25 cellular contexts compared by ENCODE assay signal in the genomic region with DNA sequence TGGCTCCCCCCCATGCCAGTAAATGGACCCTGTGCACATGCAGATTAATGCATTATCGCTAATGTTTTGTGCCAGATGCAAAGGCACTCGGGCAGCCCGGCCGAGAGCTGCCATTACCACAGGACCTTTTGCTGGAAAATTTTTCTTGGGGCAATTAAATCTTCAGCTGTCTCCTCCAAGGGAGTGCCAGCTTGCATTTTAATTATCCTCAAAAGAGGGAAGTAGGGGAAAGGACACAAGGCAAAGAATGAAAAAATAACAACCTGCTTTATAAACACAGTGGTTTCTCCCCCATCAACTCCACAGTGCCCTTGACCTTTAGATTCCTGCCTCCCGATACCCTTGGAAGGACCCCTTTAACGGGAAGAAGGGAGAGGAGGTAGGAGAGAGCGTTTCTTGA. TPM values are rescaled to one million over a fixed set of nuclear protein-coding genes. Genes with fewer than 3 reads are reported as not detected.
DNase-seq lines count a peak whose midpoint lies in the region; ATAC-seq, FAIRE-seq and TF ChIP-seq lines count a peak whose summit lies in the region.
"Had no signal": no experiment of that assay in that cellular context is flagged by ENCODE, and none has a peak within 500 bp of the region (broad histone marks: within the 10 kb centered on the region; RNA-seq: fewer than 3 reads in every experiment).

No MANE protein-coding gene starts in this region.

- H3K36me3 ChIP-seq in liver (ENCODE audit: control insufficient read depth in 4 of 4, insufficient read depth in 3 of 4, low read depth in 1 of 4, low read length in 3 of 4) = no peaks in the 10 kb centered on the region
- H3K36me3 ChIP-seq in HepG2 (replicated peaks in 1 of 2; ENCODE audit: control insufficient read depth in 1 of 2, insufficient read depth in 2 of 2, low read length in 2 of 2) = no peaks in the 10 kb centered on the region
- H3K36me3 ChIP-seq in adrenal gland (replicated peaks in 1 of 2) = no peaks in the 10 kb centered on the region
- no peaks in the 10 kb centered on the region for H3K36me3 ChIP-seq in lower lobe of right lung
- H3K36me3 ChIP-seq in upper lobe of right lung = no peaks in the 10 kb centered on the region
- H3K36me3 ChIP-seq: cardiac muscle cell, gastroesophageal sphincter, prostate gland had no signal

- no peaks in the 10 kb centered on the region for H3K27me3 ChIP-seq in liver (ENCODE audit: control insufficient read depth in 4 of 4, insufficient read depth in 4 of 4, low read length in 3 of 4)
- peaks cover 15 to 41% of the 10 kb centered on the region in 2 experiments; a peak in 4 of 5 replicates for H3K27me3 ChIP-seq in HepG2 (ENCODE audit: control insufficient read depth in 1 of 2, insufficient read depth in 2 of 2, low read length in 2 of 2)
- no peaks in the 10 kb centered on the region for H3K27me3 ChIP-seq in adrenal gland
- H3K27me3 ChIP-seq in lower lobe of right lung (ENCODE audit: low read depth) = peaks cover 35% of the 10 kb centered on the region
- H3K27me3 ChIP-seq in upper lobe of right lung = peaks cover 12% of the 10 kb centered on the region
- H3K27me3 ChIP-seq: cardiac muscle cell had no signal

- H3K9me3 ChIP-seq in liver (ENCODE audit: control insufficient read depth in 4 of 4, low read length in 3 of 4) = no peaks in the 10 kb centered on the region
- H3K9me3 ChIP-seq in HepG2 (ENCODE audit: low read length) = no peaks in the 10 kb centered on the region
- H3K9me3 ChIP-seq in adrenal gland (replicated peaks in 1 of 3) = no peaks in the 10 kb centered on the region
- H3K9me3 ChIP-seq in lower lobe of right lung = no peaks in the 10 kb centered on the region
- no peaks in the 10 kb centered on the region for H3K9me3 ChIP-seq in upper lobe of right lung
- H3K9me3 ChIP-seq: gastroesophageal sphincter, prostate gland had no signal

- CTCF ChIA-PET in HepG2 (lab: Yijun Ruan, JAX; ENCODE audit: low intra/inter-chr PET ratio, low total read pairs) = no interaction called here
- CTCF ChIA-PET in activated CD8-positive, alpha-beta T cell treated with anti-CD3 and anti-CD28 coated beads for 36 hours (lab: Charles Lee) = no interaction called here

- no peaks in the 10 kb centered on the region for H3K79me2 ChIP-seq in HepG2 (ENCODE audit: insufficient read depth, low read length)

- H3K9me3 Mint-ChIP-seq in activated CD8-positive, alpha-beta T cell treated with anti-CD3 and anti-CD28 coated beads for 36 hours = no peaks in the 10 kb centered on the region
- H3K9me3 Mint-ChIP-seq: activated T-helper 17 cell treated with anti-CD3 and anti-CD28 coated beads, Interleukin-2, amount 50 U/mL, for 72 hours; neural crest cell had no signal

- H3K36me3 Mint-ChIP-seq in activated CD8-positive, alpha-beta T cell treated with anti-CD3 and anti-CD28 coated beads for 36 hours (ENCODE audit: low read depth) = no peaks in the 10 kb centered on the region
- H3K36me3 Mint-ChIP-seq: activated CD8-positive, alpha-beta memory T cell treated with anti-CD3 and anti-CD28 coated beads, Interleukin-2, amount 10 ng/mL, durations not matched to agents 7 days and 5 days had no signal

- no peak overlapping the region for H3K4me3 ChIP-seq in liver (ENCODE audit: low read depth in 1 of 3, low read length in 3 of 3)
- no peak overlapping the region for H3K4me3 ChIP-seq in HepG2 (replicated peaks in 1 of 3; ENCODE audit: insufficient read depth in 1 of 3, low read depth in 2 of 3, low read length in 3 of 3)
- no peak overlapping the region for H3K4me3 ChIP-seq in adrenal gland
- H3K4me3 ChIP-seq in lower lobe of right lung = no peak overlapping the region
- H3K4me3 ChIP-seq in upper lobe of right lung = no peak overlapping the region
- H3K4me3 ChIP-seq: cardiac muscle cell, gastroesophageal sphincter, prostate gland, smooth muscle cell had no signal

- FAIRE-seq in HepG2 (lab: Jason Lieb, UNC) = no peak

- TF ChIP-seq CTCF in liver (IDR thresholded peaks at IDR 0.05; ENCODE audit: low read depth, low read length, missing input control) (no peak), HepG2 (CRISPR knock-in tag; IDR thresholded peaks at IDR 0.05) (no peak), adrenal gland (IDR thresholded peaks at IDR 0.05) (no peak), lower lobe of right lung (IDR thresholded peaks at IDR 0.05) (no peak), upper lobe of right lung (IDR thresholded peaks at IDR 0.05) (no peak)
- TF ChIP-seq CTCF in activated CD8-positive, alpha-beta T cell treated with anti-CD3 and anti-CD28 coated beads for 36 hours (IDR thresholded peaks at IDR 0.05) = no peak

- H3K27me3 Mint-ChIP-seq in activated CD8-positive, alpha-beta T cell treated with anti-CD3 and anti-CD28 coated beads for 36 hours = peaks cover 23% of the 10 kb centered on the region

- H3K27ac Mint-ChIP-seq in activated CD8-positive, alpha-beta T cell treated with anti-CD3 and anti-CD28 coated beads for 36 hours = no peak overlapping the region
- H3K27ac Mint-ChIP-seq: activated CD8-positive, alpha-beta memory T cell treated with anti-CD3 and anti-CD28 coated beads, Interleukin-2, amount 10 ng/mL, durations not matched to agents 7 days and 5 days; activated T-helper 17 cell treated with anti-CD3 and anti-CD28 coated beads, Interleukin-2, amount 50 U/mL, for 72 hours had no signal

- TF ChIP-seq POLR2A in HepG2 (IDR thresholded peaks at IDR 0.05; ENCODE audit: insufficient read depth in 1 of 2, low read depth in 2 of 2, low read length in 2 of 2) = no peak
- TF ChIP-seq POLR2A in adrenal gland (IDR thresholded peaks at IDR 0.05) = no peak
- no peak for TF ChIP-seq POLR2A in GM18505 (IDR thresholded peaks at IDR 0.05; ENCODE audit: borderline replicate concordance, extremely low read depth, insufficient read depth, insufficient read length)

- TF ChIP-seq EP300 in HepG2 (IDR thresholded peaks at IDR 0.05; ENCODE audit: low read depth in 2 of 2, low read length in 2 of 2) (no peak), HepG2 (CRISPR knock-in tag; IDR thresholded peaks at IDR 0.05; ENCODE audit: borderline replicate concordance) (no peak)

- no TSS peak for BruUV-seq in HepG2 (replicated peaks; lab: Mats Ljungman, UMichigan)

- no peak overlapping the region for H3K4me2 ChIP-seq in HepG2 (ENCODE audit: low read depth, low read length)
- H3K4me2 ChIP-seq: smooth muscle cell had no signal

- H3K4me3 Mint-ChIP-seq in activated CD8-positive, alpha-beta T cell treated with anti-CD3 and anti-CD28 coated beads for 36 hours = no peak overlapping the region
- H3K4me3 Mint-ChIP-seq: activated CD8-positive, alpha-beta memory T cell treated with anti-CD3 and anti-CD28 coated beads, Interleukin-2, amount 10 ng/mL, durations not matched to agents 7 days and 5 days; activated T-helper 17 cell treated with anti-CD3 and anti-CD28 coated beads, Interleukin-2, amount 50 U/mL, for 72 hours; neural crest cell had no signal

- POLR2A ChIA-PET in HepG2 (lab: Yijun Ruan, JAX) = no interaction called here
- POLR2A ChIA-PET in activated CD8-positive, alpha-beta T cell treated with anti-CD3 and anti-CD28 coated beads for 36 hours (lab: Charles Lee) = no interaction called here

- H3K4me1 ChIP-seq in liver (ENCODE audit: control insufficient read depth in 4 of 4, insufficient read depth in 4 of 4, low read length in 3 of 4) = peaks cover 17 to 55% (median 49%) of the 10 kb centered on the region in 4 donors
- H3K4me1 ChIP-seq in HepG2 (ENCODE audit: insufficient read depth, low read length) = peaks cover 42% of the 10 kb centered on the region
- peaks cover 27 to 56% of the 10 kb centered on the region in 2 donors for H3K4me1 ChIP-seq in adrenal gland (replicated peaks in 1 of 2)
- H3K4me1 ChIP-seq in lower lobe of right lung = peaks cover 53% of the 10 kb centered on the region
- peaks cover 52% of the 10 kb centered on the region for H3K4me1 ChIP-seq in upper lobe of right lung

- 33% methylated on average over 7 of the region's 7 CpGs for WGBS in liver
- 61% methylated on average over 7 of the region's 7 CpGs for WGBS in HepG2 (ENCODE audit: low lambda C conversion rate)
- 30 to 39% (median 34%) methylated on average over 7 of the region's 7 CpGs for WGBS in adrenal gland, 4 donors

- DNase-seq in HepG2 (ENCODE audit: low spot score) (no peak), adrenal gland (no peak), lower lobe of right lung (no peak), upper lobe of right lung (no peak)
- DNase-seq in activated CD8-positive, alpha-beta T cell treated with anti-CD3 and anti-CD28 coated beads for 36 hours = no peak
- DNase-seq: activated CD4-positive, CD25-positive, alpha-beta regulatory T cell treated with anti-CD3 and anti-CD28 coated beads, Interleukin-2, amount 50 U/mL, for 72 hours; activated CD8-positive, alpha-beta memory T cell treated with anti-CD3 and anti-CD28 coated beads, Interleukin-2, amount 10 ng/mL, durations not matched to agents 7 days and 5 days; effector CD4-positive, alpha-beta T cell; NCI-H1105; NCI-H524; stimulated activated CD4-positive, alpha-beta T cell treated with anti-CD3 and anti-CD28 coated beads, Interleukin-4, amount 100 ng/mL, for 24 hours; T1000 had no signal

- no peak overlapping the region for H2AFZ ChIP-seq in HepG2 (ENCODE audit: low read length)

- intact Hi-C loops in HepG2 (cut with micrococcal nuclease; ENCODE audit: unreplicated experiment) (loop anchor here (5.0 kb wide), 1 partner anchor 43 kb away; no protein-coding TSS in a partner anchor), adrenal gland (cut with DNase I) (loop anchor here (10.0 kb wide), 2 partner anchors 51 to 141 kb away; a partner anchor contains a TSS), lower lobe of right lung (cut with DNase I) (no loop called here), upper lobe of right lung (cut with DNase I) (no loop called here)
- intact Hi-C loops in activated CD8-positive, alpha-beta T cell treated with anti-CD3 and anti-CD28 coated beads for 36 hours (cut with micrococcal nuclease) = no loop called here

- TF ChIP-seq RAD21 in liver (IDR thresholded peaks at IDR 0.05) (no peak), HepG2 (CRISPR knock-in tag; IDR thresholded peaks at IDR 0.05) (no peak)

- H4K20me1 ChIP-seq in HepG2 (ENCODE audit: insufficient read depth, low read length) = no peaks in the 10 kb centered on the region

- ATAC-seq in HepG2 = no peak
- ATAC-seq in lower lobe of right lung = peak in 1 of 2 donors; percentile 1
- no peak for ATAC-seq in upper lobe of right lung
- ATAC-seq in GM19467 (IDR thresholded peaks at IDR 0.05; ENCODE audit: unreplicated experiment) = no peak
- no peak for ATAC-seq in GM18505 (IDR thresholded peaks at IDR 0.05; ENCODE audit: unreplicated experiment)
- no peak for ATAC-seq in activated CD8-positive, alpha-beta T cell treated with anti-CD3 and anti-CD28 coated beads for 36 hours
- ATAC-seq: activated CD8-positive, alpha-beta memory T cell treated with anti-CD3 and anti-CD28 coated beads, Interleukin-2, amount 10 ng/mL, durations not matched to agents 7 days and 5 days; activated T-helper 17 cell treated with anti-CD3 and anti-CD28 coated beads, Interleukin-2, amount 50 U/mL, for 72 hours; esophagus mucosa had no signal

- peak overlapping the region; percentile 75 to 98 for H3K27ac ChIP-seq in liver (ENCODE audit: low read depth in 1 of 2, low read length in 2 of 2)
- H3K27ac ChIP-seq in HepG2 (ENCODE audit: extremely low read length, insufficient read depth, low read length) = no peak overlapping the region
- peak overlapping the region; percentile 65 to 94 (median 70) for H3K27ac ChIP-seq in adrenal gland
- H3K27ac ChIP-seq in lower lobe of right lung = peak overlapping the region; percentile 80
- peak overlapping the region; percentile 72 for H3K27ac ChIP-seq in upper lobe of right lung
- H3K27ac ChIP-seq: C4-2B, prostate gland had no signal

- H3K9ac ChIP-seq in liver (ENCODE audit: low read depth in 1 of 2, low read length in 2 of 2) (no peak overlapping the region), HepG2 (ENCODE audit: insufficient read depth, low read depth, low read length) (no peak overlapping the region)

- H3K4me1 Mint-ChIP-seq in activated CD8-positive, alpha-beta T cell treated with anti-CD3 and anti-CD28 coated beads for 36 hours (ENCODE audit: low read depth) = peaks cover 3% of the 10 kb centered on the region
- H3K4me1 Mint-ChIP-seq: activated CD8-positive, alpha-beta memory T cell treated with anti-CD3 and anti-CD28 coated beads, Interleukin-2, amount 10 ng/mL, durations not matched to agents 7 days and 5 days; activated T-helper 17 cell treated with anti-CD3 and anti-CD28 coated beads, Interleukin-2, amount 50 U/mL, for 72 hours had no signal

- in situ Hi-C loops in HepG2 (cut with HindIII; ENCODE audit: extremely low pct_ligation_motif_present, low pct_unique_long_range_greater_than_20kb) = no loop called here

RNA-seq across cellular contexts. Expression of a gene that starts 48.2 kb away (rescaled TPM):
- not detected for total RNA-seq in liver
- polyA plus RNA-seq in liver = not detected
- total RNA-seq in HepG2 (2016; rRNA removed; fragmentation: Illumina TruSeq; extraction: Trizol) = not detected in 2 replicates
- not detected in 2 replicates for total RNA-seq in HepG2 (2016; cell fraction: cytosol; rRNA removed; fragmentation: Illumina TruSeq; extraction: Trizol; ENCODE audit: low read depth)
- total RNA-seq in HepG2 (2016; cell fraction: insoluble cytoplasmic fraction; rRNA removed; fragmentation: Illumina TruSeq; extraction: Trizol) = not detected in 2 replicates
- not detected in 2 replicates for total RNA-seq in HepG2 (2016; cell fraction: membrane; rRNA removed; fragmentation: Illumina TruSeq; extraction: Trizol)
- total RNA-seq in HepG2 (2016; cell fraction: nucleus; rRNA removed; fragmentation: Illumina TruSeq; extraction: Trizol) = not detected in 2 replicates
- not detected in 2 replicates for polyA plus RNA-seq in HepG2 (2011; rRNA removed)
- not detected in 2 replicates for polyA plus RNA-seq in HepG2 (2011; cell fraction: cytosol; rRNA removed)
- not detected in 2 replicates for polyA plus RNA-seq in HepG2 (2011; cell fraction: nucleus; rRNA removed)
- not detected in 2 replicates for polyA plus RNA-seq in HepG2 (2012)
- not detected in 2 replicates for polyA plus RNA-seq in HepG2 (2016; cell fraction: cytosol; fragmentation: Illumina TruSeq; extraction: Trizol; ENCODE audit: low read depth)
- not detected in 2 replicates for polyA plus RNA-seq in HepG2 (2016; cell fraction: insoluble cytoplasmic fraction; fragmentation: Illumina TruSeq; extraction: Trizol; ENCODE audit: low read depth)
- not detected in 2 replicates for polyA plus RNA-seq in HepG2 (2016; cell fraction: membrane; fragmentation: Illumina TruSeq; extraction: Trizol; ENCODE audit: low read depth)
- polyA plus RNA-seq in HepG2 (2016; cell fraction: nucleus; fragmentation: Illumina TruSeq; extraction: Trizol; ENCODE audit: insufficient read depth, low read depth) = not detected in 2 replicates
- not detected in 2 replicates for polyA minus RNA-seq in HepG2 (2011; rRNA and poly(A)+ RNA removed; ENCODE audit: low replicate concordance)
- polyA minus RNA-seq in HepG2 (2011; cell fraction: cytosol; rRNA and poly(A)+ RNA removed) = not detected in 2 replicates
- not detected in 2 replicates for polyA minus RNA-seq in HepG2 (2011; cell fraction: nucleus; rRNA and poly(A)+ RNA removed)
- total RNA-seq in adrenal gland = not detected
- polyA plus RNA-seq in adrenal gland = not detected
- not detected for total RNA-seq in lower lobe of right lung
- total RNA-seq in upper lobe of right lung = not detected
- not detected for total RNA-seq in activated CD8-positive, alpha-beta T cell treated with anti-CD3 and anti-CD28 coated beads for 36 hours
- total RNA-seq: A673; activated CD8-positive, alpha-beta memory T cell treated with anti-CD3 and anti-CD28 coated beads, Interleukin-2, amount 10 ng/mL, durations not matched to agents 7 days and 5 days; activated T-helper 17 cell treated with anti-CD3 and anti-CD28 coated beads, Interleukin-2, amount 50 U/mL, for 72 hours; esophagus mucosa; gastroesophageal sphincter; smooth muscle cell; subcutaneous adipose tissue had no signal
- polyA plus RNA-seq: smooth muscle cell had no signal

RNA-seq across cellular contexts. Expression of a gene that starts 50.5 kb away (rescaled TPM):
- total RNA-seq in liver = 10 to 100 TPM in 1 of 2 donors, 1 to 10 TPM in 1; 5.4 to 29.6 TPM
- polyA plus RNA-seq in liver = 10 to 100 TPM; 16.7 to 47.5 TPM
- total RNA-seq in HepG2 (2016; rRNA removed; fragmentation: Illumina TruSeq; extraction: Trizol) = 13.1 and 17.6 TPM in 2 replicates
- 7.1 and 7.6 TPM in 2 replicates for total RNA-seq in HepG2 (2016; cell fraction: cytosol; rRNA removed; fragmentation: Illumina TruSeq; extraction: Trizol; ENCODE audit: low read depth)
- total RNA-seq in HepG2 (2016; cell fraction: insoluble cytoplasmic fraction; rRNA removed; fragmentation: Illumina TruSeq; extraction: Trizol) = 12.0 and 17.3 TPM in 2 replicates
- 23.3 and 25.2 TPM in 2 replicates for total RNA-seq in HepG2 (2016; cell fraction: membrane; rRNA removed; fragmentation: Illumina TruSeq; extraction: Trizol)
- 17.5 and 21.7 TPM in 2 replicates for total RNA-seq in HepG2 (2016; cell fraction: nucleus; rRNA removed; fragmentation: Illumina TruSeq; extraction: Trizol)
- 6.8 and 7.2 TPM in 2 replicates for polyA plus RNA-seq in HepG2 (2011; rRNA removed)
- 5.4 and 6.5 TPM in 2 replicates for polyA plus RNA-seq in HepG2 (2011; cell fraction: cytosol; rRNA removed)
- 9.1 and 9.3 TPM in 2 replicates for polyA plus RNA-seq in HepG2 (2011; cell fraction: nucleus; rRNA removed)
- 2.7 and 4.8 TPM in 2 replicates for polyA plus RNA-seq in HepG2 (2012)
- 20.1 and 21.9 TPM in 2 replicates for polyA plus RNA-seq in HepG2 (2016; cell fraction: cytosol; fragmentation: Illumina TruSeq; extraction: Trizol; ENCODE audit: low read depth)
- polyA plus RNA-seq in HepG2 (2016; cell fraction: insoluble cytoplasmic fraction; fragmentation: Illumina TruSeq; extraction: Trizol; ENCODE audit: low read depth) = 23.3 and 30.2 TPM in 2 replicates
- polyA plus RNA-seq in HepG2 (2016; cell fraction: membrane; fragmentation: Illumina TruSeq; extraction: Trizol; ENCODE audit: low read depth) = 44.9 and 45.6 TPM in 2 replicates
- polyA plus RNA-seq in HepG2 (2016; cell fraction: nucleus; fragmentation: Illumina TruSeq; extraction: Trizol; ENCODE audit: insufficient read depth, low read depth) = 53.5 and 55.1 TPM in 2 replicates
- 0.05 and 6.2 TPM in 2 replicates for polyA minus RNA-seq in HepG2 (2011; rRNA and poly(A)+ RNA removed; ENCODE audit: low replicate concordance)
- 2.5 and 3.8 TPM in 2 replicates for polyA minus RNA-seq in HepG2 (2011; cell fraction: cytosol; rRNA and poly(A)+ RNA removed)
- 2.4 and 2.6 TPM in 2 replicates for polyA minus RNA-seq in HepG2 (2011; cell fraction: nucleus; rRNA and poly(A)+ RNA removed)
- total RNA-seq in adrenal gland = 100 to 1,000 TPM in 1 of 8 donors, 10 to 100 TPM in 7; 48.9 to 102 (median 73.1) TPM
- polyA plus RNA-seq in adrenal gland = 10 to 100 TPM; 32.3 to 81.8 (median 40.4) TPM
- total RNA-seq in lower lobe of right lung = 130 TPM
- 93.8 TPM for total RNA-seq in upper lobe of right lung
- total RNA-seq in activated CD8-positive, alpha-beta T cell treated with anti-CD3 and anti-CD28 coated beads for 36 hours = under 1 TPM; 0.09 TPM
- total RNA-seq: activated CD8-positive, alpha-beta memory T cell treated with anti-CD3 and anti-CD28 coated beads, Interleukin-2, amount 10 ng/mL, durations not matched to agents 7 days and 5 days had no signal

Comparison
In these comparisons a context has a peak if more than half of its experiments do, and no peak if none do; other contexts are left out.
1. RNA of a gene that starts 50.5 kb away (total RNA-seq): 130 TPM in lower lobe of right lung (single experiment), 93.8 TPM in upper lobe of right lung (single experiment), 48.9 to 102 TPM in adrenal gland, 5.4 to 29.6 TPM in liver and 7.1 to 25.2 TPM in HepG2; 0.09 TPM in activated CD8-positive, alpha-beta T cell treated with anti-CD3 and anti-CD28 coated beads for 36 hours; every median in the first group is over 4 times any median in the second.
2. intact Hi-C loops: an anchor here in HepG2 (5.0 kb wide) and adrenal gland (10.0 kb wide); none called in lower lobe of right lung, upper lobe of right lung and activated CD8-positive, alpha-beta T cell treated with anti-CD3 and anti-CD28 coated beads for 36 hours.